In genomic region chr3:63349583-63350177, GRCh38 we compare ENCODE assay signal across 10 cellular contexts.
DNase-seq lines count a peak whose midpoint lies in the region; ATAC-seq and TF ChIP-seq lines count a peak whose summit lies in the region.
"Had no signal": no experiment of that assay in that cellular context is flagged by ENCODE, and none has a peak within 500 bp of the region (broad histone marks: within the 10 kb centered on the region; RNA-seq: fewer than 3 reads in every experiment).

No MANE protein-coding gene starts in this region.

- intact Hi-C loops in Panc1 (cut with micrococcal nuclease; ENCODE audit: unreplicated experiment) (no loop called here), right lobe of liver (cut with DNase I) (loop anchor here (5.0 to 10.0 kb wide), 2 partner anchors 465 to 468 kb away; partner anchors contain the start of gene C3orf49 (in 2 of the 2))

- H3K36me3 ChIP-seq in Panc1 (ENCODE audit: control insufficient read depth, insufficient read depth, low read length) (no peaks in the 10 kb centered on the region), right lobe of liver (no peaks in the 10 kb centered on the region)

- peak; percentile 71; the same call in 1 of the 2 replicates for TF ChIP-seq CTCF in Panc1 (IDR thresholded peaks at IDR 0.05)
- peak; percentile 59 to 85 (median 79) for TF ChIP-seq CTCF in right lobe of liver (IDR thresholded peaks at IDR 0.05)
- TF ChIP-seq CTCF in type B pancreatic cell (conservative IDR thresholded peaks at IDR 0.05): peak; percentile 96

- H3K4me3 Mint-ChIP-seq in type B pancreatic cell: no peak overlapping the region
- H3K4me3 Mint-ChIP-seq: activated naive CD8-positive, alpha-beta T cell; CD4-positive, CD25-positive, alpha-beta regulatory T cell had no signal

- no TSS peak for BruUV-seq in Panc1 (replicated peaks; lab: Mats Ljungman, UMichigan)

- H3K4me1 ChIP-seq in Panc1 (ENCODE audit: control insufficient read depth, insufficient read depth, low read length): no peaks in the 10 kb centered on the region
- H3K4me1 ChIP-seq in right lobe of liver: no peaks in the 10 kb centered on the region

- no peak overlapping the region for H3K27ac Mint-ChIP-seq in type B pancreatic cell
- H3K27ac Mint-ChIP-seq: activated naive CD8-positive, alpha-beta T cell; CD4-positive, CD25-positive, alpha-beta regulatory T cell had no signal

- no peaks in the 10 kb centered on the region for H3K27me3 ChIP-seq in Panc1 (ENCODE audit: control insufficient read depth, insufficient read depth, low read length)
- H3K27me3 ChIP-seq in right lobe of liver: peaks cover 0 to 3% of the 10 kb centered on the region in 2 donors

- 3% methylated on average over 6 of the region's 6 CpGs for WGBS in right lobe of liver (ENCODE audit: insufficient coverage, low coverage, low lambda C conversion rate, missing lambda C conversion rate)

- peaks cover 17% of the 10 kb centered on the region for H3K4me1 Mint-ChIP-seq in type B pancreatic cell (ENCODE audit: unreplicated experiment)
- H3K4me1 Mint-ChIP-seq: CD4-positive, CD25-positive, alpha-beta regulatory T cell had no signal

- peak; percentile 74 for ATAC-seq in GM19463 (IDR thresholded peaks at IDR 0.05; ENCODE audit: unreplicated experiment)
- ATAC-seq in Panc1: no peak
- peak; percentile 79 to 83 (median 80) for ATAC-seq in right lobe of liver

- H3K27me3 Mint-ChIP-seq in type B pancreatic cell: peaks cover 8% of the 10 kb centered on the region
- H3K27me3 Mint-ChIP-seq: CD4-positive, CD25-positive, alpha-beta regulatory T cell had no signal

- in situ Hi-C loops in Panc1 (cut with HindIII; ENCODE audit: low pct_unique_long_range_greater_than_20kb, low sequenced_read_pairs): no loop called here

- TF ChIP-seq POLR2A in right lobe of liver (IDR thresholded peaks at IDR 0.05): no peak

- CTCF ChIA-PET in Panc1 (lab: Charles Lee): interaction anchor here (0.6 to 1.2 kb wide), 3 partner anchors 443 to 508 kb away, joined by 4 to 6 read pairs (median 4); partner anchors contain the start of gene C3orf49

- H3K4me3 ChIP-seq in Panc1 (ENCODE audit: low read depth in 2 of 2, low read length in 2 of 2): no peak overlapping the region
- H3K4me3 ChIP-seq in right lobe of liver: no peak overlapping the region

- DNase-seq in NCI-H2081 (lab: John Stamatoyannopoulos, UW): peak; percentile 46 to 57
- no peak for DNase-seq in NCI-H2081 treated with DMSO at 0.1 percent for 48 hours (lab: John Stamatoyannopoulos, UW)
- DNase-seq in HT1080 (ENCODE audit: low read depth): peak; percentile 8
- DNase-seq in Panc1 (ENCODE audit: low read depth, low spot score): peak; percentile 25
- peak; percentile 61 for DNase-seq in cerebellum (ENCODE audit: low spot score)
- peak in 2 of 3 donors; percentile 41 to 58 for DNase-seq in right lobe of liver
- no peak for DNase-seq in type B pancreatic cell (ENCODE audit: extremely low spot score, unreplicated experiment)

- H3K36me3 Mint-ChIP-seq in type B pancreatic cell: no peaks in the 10 kb centered on the region
- H3K36me3 Mint-ChIP-seq: activated naive CD8-positive, alpha-beta T cell; CD4-positive, CD25-positive, alpha-beta regulatory T cell had no signal

- H3K27ac ChIP-seq in Panc1 (ENCODE audit: low read length) (no peak overlapping the region), right lobe of liver (no peak overlapping the region)

- no peaks in the 10 kb centered on the region for H3K9me3 ChIP-seq in Panc1 (ENCODE audit: control insufficient read depth, insufficient read depth, low read depth, low read length)
- H3K9me3 ChIP-seq in right lobe of liver: no peaks in the 10 kb centered on the region

- POLR2A ChIA-PET in Panc1 (lab: Charles Lee): interaction anchor here (0.5 kb wide), 1 partner anchor 701 kb away, joined by 5 read pairs; no protein-coding TSS in a partner anchor

- no peaks in the 10 kb centered on the region for H3K9me3 Mint-ChIP-seq in type B pancreatic cell
- H3K9me3 Mint-ChIP-seq: CD4-positive, CD25-positive, alpha-beta regulatory T cell had no signal

Comparison
In these comparisons a context has a peak if more than half of its experiments do, and no peak if none do; other contexts are left out.
1. DNase-seq: peak in NCI-H2081 (2 of 2), HT1080 (single experiment), Panc1 (single experiment), cerebellum (single experiment) and right lobe of liver (2 of 3); none in NCI-H2081 treated with DMSO at 0.1 percent for 48 hours (single experiment) and type B pancreatic cell (single experiment).
2. Peak in every context shown above with its lines, with median percentiles within 50 percentile points of each other: CTCF ChIP-seq.